In genomic region chr18:78319934-78320333, GRCh38 we compare ENCODE assay signal across 23 cellular contexts.
"Had no signal": no experiment of that assay in that cellular context is flagged by ENCODE, and none has a peak within 500 bp of the region (broad histone marks: within the 10 kb centered on the region; RNA-seq: fewer than 3 reads in every experiment).

No MANE protein-coding gene starts in this region.

- H3K27me3 ChIP-seq: neural progenitor cell, ovary, right lobe of liver, stomach, thyroid gland, tibial nerve, upper lobe of left lung, vagina had no signal

- H2AFZ ChIP-seq: neural progenitor cell, parathyroid adenoma had no signal

- H3K27ac ChIP-seq: neural progenitor cell, ovary, parathyroid adenoma, psoas muscle, right lobe of liver, sigmoid colon, stomach, thoracic aorta, thyroid gland, tibial nerve, upper lobe of left lung, vagina had no signal

- DNase-seq: occipital lobe; ovary; posterior cingulate gyrus; psoas muscle; right cardiac atrium; right lobe of liver; sigmoid colon; small intestine; stimulated activated CD4-positive, alpha-beta T cell treated with anti-CD3 and anti-CD28 coated beads, Interleukin-15, amount 100 ng/mL, for 24 hours; stimulated activated CD4-positive, alpha-beta T cell treated with anti-CD3 and anti-CD28 coated beads, Interleukin-2, amount 100 ng/mL, for 24 hours; stimulated activated CD4-positive, alpha-beta T cell treated with anti-CD3 and anti-CD28 coated beads, Interleukin-2, amount 100 ng/mL, for 48 hours; stimulated activated CD4-positive, alpha-beta T cell treated with anti-CD3 and anti-CD28 coated beads, Interleukin-4, amount 100 ng/mL, for 24 hours; stimulated activated naive B cell treated with anti-CD40 and anti-IgM and Interleukin-4, amounts not matched to agents 10 μg/mL and 1 μg/mL and 100 μg/mL, for 72 hours; stimulated activated naive CD4-positive, alpha-beta T cell treated with Interleukin-2 at 50 U/mL for 16 hours; stomach; thyroid gland; trophoblast cell; upper lobe of left lung had no signal

- FAIRE-seq: small intestine had no signal

- H3K79me2 ChIP-seq: parathyroid adenoma had no signal

- ATAC-seq: psoas muscle; right cardiac atrium; right lobe of liver; stimulated activated naive B cell treated with anti-CD40 and anti-IgM and Interleukin-4, amounts not matched to agents 10 μg/mL and 1 μg/mL and 100 μg/mL, for 72 hours had no signal

- H3K4me2 ChIP-seq: neural progenitor cell had no signal

- H3K9ac ChIP-seq: neural progenitor cell, parathyroid adenoma had no signal

- H3K4me1 ChIP-seq: neural progenitor cell, parathyroid adenoma, psoas muscle, right lobe of liver, sigmoid colon, stomach, thyroid gland, tibial nerve, upper lobe of left lung, vagina had no signal

- H3K9me3 ChIP-seq: ovary, psoas muscle, right lobe of liver, sigmoid colon, stomach, thoracic aorta, thyroid gland, tibial nerve, upper lobe of left lung, vagina had no signal

- H3K4me3 ChIP-seq: neural progenitor cell, ovary, psoas muscle, right lobe of liver, sigmoid colon, stomach, thoracic aorta, thyroid gland, tibial nerve, upper lobe of left lung, vagina had no signal

- H3K36me3 ChIP-seq: neural progenitor cell, ovary, right lobe of liver, sigmoid colon, stomach, thoracic aorta, thyroid gland, tibial nerve, upper lobe of left lung, vagina had no signal
